26 cellular contexts compared by ENCODE assay signal in genomic region chrY:8815616-8816015, GRCh38.
"Had no signal": no experiment of that assay in that cellular context is flagged by ENCODE, and none has a peak within 500 bp of the region (broad histone marks: within the 10 kb centered on the region; RNA-seq: fewer than 3 reads in every experiment).

No MANE protein-coding gene starts in this region.

- ATAC-seq: stimulated activated effector memory CD8-positive, alpha-beta T cell treated with anti-CD3 and anti-CD28 coated beads, Interleukin-12 subunit alpha, Interleukin-12 subunit beta, amount 100 ng/mL, for 72 hours; stimulated activated memory B cell treated with anti-CD40 and anti-IgM and Interleukin-4, amounts not matched to agents 10 μg/mL and 1 μg/mL and 100 μg/mL, for 72 hours; stimulated activated naive B cell treated with anti-CD40 and anti-IgM and Interleukin-4, amounts not matched to agents 10 μg/mL and 1 μg/mL and 100 μg/mL, for 72 hours; stimulated activated naive CD8-positive, alpha-beta T cell treated with anti-CD3 and anti-CD28 coated beads, Interleukin-15, amount 100 ng/mL, for 72 hours; stimulated activated naive CD8-positive, alpha-beta T cell treated with anti-CD3 and anti-CD28 coated beads, Interleukin-15, Interleukin-2, amounts not matched to agents 100 U/mL and 50 U/mL, for 24 hours; upper lobe of right lung had no signal

- H3K4me1 ChIP-seq: stomach, suprapubic skin, testis, thyroid gland, tibial artery, tibial nerve, transverse colon, upper lobe of left lung, upper lobe of right lung, uterus, vagina had no signal

- H3K9me3 ChIP-seq: stomach, suprapubic skin, testis, thoracic aorta, thyroid gland, tibial artery, tibial nerve, transverse colon, upper lobe of left lung, upper lobe of right lung, uterus, vagina had no signal

- DNase-seq: stimulated activated CD4-positive, alpha-beta T cell treated with anti-CD3 and anti-CD28 coated beads, Interleukin-2, amount 100 ng/mL, for 48 hours; stimulated activated CD4-positive, alpha-beta T cell treated with anti-CD3 and anti-CD28 coated beads, Interleukin-4, amount 100 ng/mL, for 1 hour; stimulated activated CD4-positive, alpha-beta T cell treated with anti-CD3 and anti-CD28 coated beads, Interleukin-4, amount 100 ng/mL, for 24 hours; stimulated activated CD4-positive, alpha-beta T cell treated with anti-CD3 and anti-CD28 coated beads, Interleukin-4, amount 100 ng/mL, for 4 hours; stimulated activated CD8-positive, alpha-beta memory T cell treated with anti-CD3 and anti-CD28 coated beads, Interleukin-4, amount 100 ng/mL, for 48 hours; stimulated activated naive B cell treated with anti-CD40 and anti-IgM and Interleukin-4, amounts not matched to agents 10 μg/mL and 1 μg/mL and 100 μg/mL, for 72 hours; stimulated activated naive CD4-positive, alpha-beta T cell; stimulated activated naive CD4-positive, alpha-beta T cell treated with Interleukin-2 at 50 U/mL for 16 hours; stimulated activated naive CD8-positive, alpha-beta T cell treated with anti-CD3 and anti-CD28 coated beads, Interleukin-15, amount 100 ng/mL, for 72 hours; stimulated activated naive CD8-positive, alpha-beta T cell treated with anti-CD3 and anti-CD28 coated beads, Interleukin-15, Interleukin-2, amounts not matched to agents 100 U/mL and 50 U/mL, for 24 hours; stomach; substantia nigra; testis; thyroid gland; tibial artery; transverse colon; trophoblast cell; upper lobe of left lung; upper lobe of right lung; uterus had no signal

- H3K27ac ChIP-seq: stomach, suprapubic skin, testis, thoracic aorta, thyroid gland, tibial artery, tibial nerve, transverse colon, upper lobe of left lung, upper lobe of right lung, uterus, vagina had no signal

- H3K4me3 ChIP-seq: stomach, suprapubic skin, testis, thoracic aorta, thyroid gland, tibial artery, tibial nerve, transverse colon, upper lobe of left lung, upper lobe of right lung, uterus, vagina had no signal

- H3K36me3 ChIP-seq: stomach, suprapubic skin, thoracic aorta, thyroid gland, tibial artery, tibial nerve, transverse colon, upper lobe of left lung, upper lobe of right lung, uterus, vagina had no signal

- H3K27me3 ChIP-seq: stomach, suprapubic skin, testis, thyroid gland, tibial artery, tibial nerve, transverse colon, upper lobe of left lung, upper lobe of right lung, uterus, vagina had no signal
